ENCODE assay signal across 11 cellular contexts in genomic region chr3:134463676-134464611, GRCh38. TPM values are rescaled to one million over a fixed set of nuclear protein-coding genes. Genes with fewer than 3 reads are reported as not detected.
DNase-seq lines count a peak whose midpoint lies in the region; ATAC-seq, FAIRE-seq and TF ChIP-seq lines count a peak whose summit lies in the region.
"Had no signal": no experiment of that assay in that cellular context is flagged by ENCODE, and none has a peak within 500 bp of the region (broad histone marks: within the 10 kb centered on the region; RNA-seq: fewer than 3 reads in every experiment).

No MANE protein-coding gene starts in this region.

- CTCF ChIA-PET in K562 (lab: Yijun Ruan, JAX; ENCODE audit: low intra/inter-chr PET ratio), result no interaction called here

- H3K36me3 ChIP-seq in K562 (ENCODE audit: control insufficient read depth, insufficient read depth, low read length), result no peaks in the 10 kb centered on the region
- no peaks in the 10 kb centered on the region for H3K36me3 ChIP-seq in iPS-18a (ENCODE audit: control insufficient read depth, low read depth, low read length)
- no peaks in the 10 kb centered on the region for H3K36me3 ChIP-seq in gastrocnemius medialis

- no peaks in the 10 kb centered on the region; the same call in 1 of the 2 replicates for H4K20me1 ChIP-seq in K562 (replicated peaks; ENCODE audit: control insufficient read depth, insufficient read depth, low read length)

- H3K27me3 ChIP-seq in K562 (ENCODE audit: control insufficient read depth in 2 of 2, insufficient read depth in 2 of 2, low read length in 2 of 2) (peaks cover 6 to 17% of the 10 kb centered on the region in 2 experiments; a peak in 4 of 5 replicates), iPS-18a (ENCODE audit: control insufficient read depth, insufficient read depth, low read length) (no peaks in the 10 kb centered on the region), gastrocnemius medialis (no peaks in the 10 kb centered on the region)

- H3K4me3 ChIP-seq in K562 (no peak overlapping the region), iPS-18a (ENCODE audit: low read length) (peak overlapping the region; percentile 44), gastrocnemius medialis (no peak overlapping the region)

- H3K4me1 ChIP-seq in K562 (replicated peaks in 1 of 2; ENCODE audit: control insufficient read depth in 2 of 2, insufficient read depth in 2 of 2, low read length in 2 of 2), result no peaks in the 10 kb centered on the region
- peaks cover 27% of the 10 kb centered on the region for H3K4me1 ChIP-seq in iPS-18a (ENCODE audit: control insufficient read depth, low read depth, low read length)
- peaks cover 4 to 6% of the 10 kb centered on the region in 2 donors for H3K4me1 ChIP-seq in gastrocnemius medialis

- POLR2A ChIA-PET in K562 (lab: Yijun Ruan, JAX), result no interaction called here

- ATAC-seq in K562, result no peak
- peak; percentile 47 to 66 for ATAC-seq in gastrocnemius medialis
- no peak for ATAC-seq in GM19463 (IDR thresholded peaks at IDR 0.05; ENCODE audit: unreplicated experiment)
- ATAC-seq: T-cell had no signal

- no TSS peak for BruUV-seq in K562 (replicated peaks; lab: Mats Ljungman, UMichigan)

- 3% methylated on average over 13 of the region's 17 CpGs for WGBS in K562 (ENCODE audit: insufficient coverage, low coverage, missing lambda C conversion rate)

- in situ Hi-C loops in K562 (cut with MboI), result no loop called here
- in situ Hi-C loops in gastrocnemius medialis (cut with MboI; ENCODE audit: low sequenced_read_pairs in 4 of 4), result loop anchor here in 1 of 4 donors (5.0 kb wide), 1 partner anchor 82 kb away; no protein-coding TSS in a partner anchor

- DNase-seq in GM03348 (ENCODE audit: low spot score) (peak; percentile 91), K562 (ENCODE audit: extremely low read depth in 1 of 4, low spot score in 3 of 4) (no peak), gastrocnemius medialis (peak; percentile 20 to 70), HTR-8/SVneo (ENCODE audit: insufficient read length, low spot score) (no peak), DMS153 treated with DMSO at 0.1 percent for 48 hours (lab: John Stamatoyannopoulos, UW; ENCODE audit: unreplicated experiment) (no peak)
- no peak for DNase-seq in effector CD4-positive, alpha-beta T cell
- DNase-seq: cortex of kidney, T-cell had no signal

- no peak for TF ChIP-seq CTCF in K562 (IDR thresholded peaks at IDR 0.05 in 2 of 3, conservative IDR thresholded peaks at IDR 0.05 in 1 of 3; ENCODE audit: insufficient read depth in 2 of 3, low read depth in 1 of 3, low read length in 3 of 3)
- TF ChIP-seq CTCF in gastrocnemius medialis (IDR thresholded peaks at IDR 0.05 in 4 of 5, conservative IDR thresholded peaks at IDR 0.05 in 1 of 5), result no peak

- no peak for TF ChIP-seq EP300 in K562 (IDR thresholded peaks at IDR 0.05; ENCODE audit: low read length)

- intact Hi-C loops in K562 (cut with micrococcal nuclease) (no loop called here), gastrocnemius medialis (cut with DNase I; ENCODE audit: low total_unique reads) (no loop called here)

- H3K9me3 ChIP-seq in K562 (replicated peaks; ENCODE audit: control insufficient read depth, insufficient read depth, low read depth, low read length) (no peaks in the 10 kb centered on the region), iPS-18a (ENCODE audit: control insufficient read depth, low read depth, low read length) (no peaks in the 10 kb centered on the region), gastrocnemius medialis (no peaks in the 10 kb centered on the region)

- TF ChIP-seq POLR2A in K562 (conservative IDR thresholded peaks at IDR 0.05), result no peak
- TF ChIP-seq POLR2A in gastrocnemius medialis (IDR thresholded peaks at IDR 0.05), result no peak

- H3K79me2 ChIP-seq in K562 (ENCODE audit: control insufficient read depth, insufficient read depth, low read length), result no peaks in the 10 kb centered on the region

- no peaks in the 10 kb centered on the region for H3K9me1 ChIP-seq in K562 (ENCODE audit: control insufficient read depth, insufficient read depth, low read length)

- H2AFZ ChIP-seq in K562 (ENCODE audit: low read depth, low read length), result no peak overlapping the region

- no peak overlapping the region for H3K27ac ChIP-seq in K562 (ENCODE audit: extremely low read depth, low read depth, low read length)
- peak overlapping the region; percentile 91 for H3K27ac ChIP-seq in iPS-18a (ENCODE audit: low read length)
- peak overlapping the region; percentile 17 to 66 (median 62) for H3K27ac ChIP-seq in gastrocnemius medialis
- H3K27ac ChIP-seq: HL-60 had no signal

- H3K4me2 ChIP-seq in K562 (ENCODE audit: insufficient read depth, low read length), result no peak overlapping the region

- no peak for TF ChIP-seq RAD21 in K562 (CRISPR knock-in tag; conservative IDR thresholded peaks at IDR 0.05 in 1 of 2, IDR thresholded peaks at IDR 0.05 in 1 of 2)

- FAIRE-seq in K562 (lab: Jason Lieb, UNC), result no peak
- no peak for FAIRE-seq in HTR-8/SVneo (lab: Jason Lieb, UNC)

- H3K9ac ChIP-seq in K562 (ENCODE audit: insufficient read depth in 1 of 2, low read depth in 2 of 2, low read length in 2 of 2), result no peak overlapping the region
- peak overlapping the region; percentile 81 for H3K9ac ChIP-seq in iPS-18a (ENCODE audit: low read length)

TF ChIP-seq in K562, 482 proteins besides CTCF, POLR2A, EP300 and RAD21:
- TF ChIP-seq RFX1 (IDR thresholded peaks at IDR 0.05) (peak; percentile 60), RBBP5 (IDR thresholded peaks at IDR 0.05; ENCODE audit: borderline replicate concordance, insufficient read depth, low read length, poor library complexity, severe bottlenecking) (no peak), ZBTB8A (IDR thresholded peaks at IDR 0.05; ENCODE audit: partially characterized antibody) (no peak), SIN3A (IDR thresholded peaks at IDR 0.05; ENCODE audit: borderline replicate concordance in 2 of 2, control insufficient read depth in 1 of 2, low read depth in 2 of 2, low read length in 2 of 2) (no peak), MCM2 (IDR thresholded peaks at IDR 0.05; ENCODE audit: low read depth) (no peak), SMAD2 (IDR thresholded peaks at IDR 0.05; ENCODE audit: low read depth, low read length) (no peak), ZKSCAN3 (CRISPR knock-in tag; IDR thresholded peaks at IDR 0.05) (no peak), TFAM (CRISPR knock-in tag; conservative IDR thresholded peaks at IDR 0.05) (no peak)

RNA-seq across cellular contexts. Expression of gene ANAPC13, which starts 21.8 kb away (rescaled TPM):
- total RNA-seq in K562 (2011; cell fraction: chromatin; rRNA removed; ENCODE audit: low replicate concordance), result 11.6 and 26.9 TPM in 2 replicates
- total RNA-seq in K562 (2011; cell fraction: nucleolus; rRNA removed), result 13.7 and 14.3 TPM in 2 replicates
- 21.5 and 33.0 TPM in 2 replicates for total RNA-seq in K562 (2011; cell fraction: nucleoplasm; rRNA removed)
- total RNA-seq in K562 (2014; rRNA removed) (48.5 and 48.9 TPM in 2 replicates), K562 (2014; rRNA removed; fragmentation: Illumina TruSeq; extraction: Trizol) (68.5 and 72.8 TPM in 2 replicates), K562 (2015; rRNA removed; fragmentation: Illumina TruSeq; extraction: Trizol) (54.9 and 55.2 TPM in 2 replicates), K562 (2021) (49.2 and 53.0 TPM in 2 replicates), gastrocnemius medialis (10 to 100 TPM; 32.3 to 82.2 (median 78.7) TPM)
- polyA plus RNA-seq in K562 (2011; rRNA removed) (77.8 and 112 TPM in 2 replicates), K562 (2014; fragmentation: Illumina TruSeq; extraction: Trizol) (104 and 126 TPM in 2 replicates), K562 (2014; fragmentation: Nextera tagmentation; extraction: Ambion mirVana) (100 to 1,000 TPM; 198 to 238 TPM), K562 (2014; rRNA removed) (67.7 and 69.9 TPM in 2 replicates)
- 18.9 and 47.3 TPM in 2 replicates for polyA plus RNA-seq in K562 (2011; cell fraction: cytosol; rRNA removed)
- 16.0 and 26.7 TPM in 2 replicates for polyA plus RNA-seq in K562 (2011; cell fraction: nucleus; rRNA removed)
- 55.7 and 76.5 TPM in 2 replicates for polyA plus RNA-seq in K562 (2012)
- polyA minus RNA-seq in K562 (2011; rRNA and poly(A)+ RNA removed), result 64.4 and 69.2 TPM in 2 replicates
- 15.7 and 25.5 TPM in 2 replicates for polyA minus RNA-seq in K562 (2011; cell fraction: cytosol; rRNA and poly(A)+ RNA removed)
- 12.0 and 21.7 TPM in 2 replicates for polyA minus RNA-seq in K562 (2011; cell fraction: nucleus; rRNA and poly(A)+ RNA removed)

RNA-seq across cellular contexts. Expression of gene CEP63, which starts 21.9 kb away (rescaled TPM):
- total RNA-seq in K562 (2011; cell fraction: chromatin; rRNA removed; ENCODE audit: low replicate concordance), result 6.8 and 23.9 TPM in 2 replicates
- 5.3 and 7.5 TPM in 2 replicates for total RNA-seq in K562 (2011; cell fraction: nucleolus; rRNA removed)
- total RNA-seq in K562 (2011; cell fraction: nucleoplasm; rRNA removed), result 14.5 and 19.8 TPM in 2 replicates
- total RNA-seq in K562 (2014; rRNA removed), result 14.8 and 17.8 TPM in 2 replicates
- total RNA-seq in K562 (2014; rRNA removed; fragmentation: Illumina TruSeq; extraction: Trizol), result 10.6 and 13.8 TPM in 2 replicates
- total RNA-seq in K562 (2015; rRNA removed; fragmentation: Illumina TruSeq; extraction: Trizol), result 13.2 and 14.2 TPM in 2 replicates
- 6.7 and 7.4 TPM in 2 replicates for total RNA-seq in K562 (2021)
- 6.6 and 7.4 TPM in 2 replicates for polyA plus RNA-seq in K562 (2011; rRNA removed)
- polyA plus RNA-seq in K562 (2011; cell fraction: cytosol; rRNA removed), result 3.4 and 3.7 TPM in 2 replicates
- polyA plus RNA-seq in K562 (2011; cell fraction: nucleus; rRNA removed), result 4.2 and 5.0 TPM in 2 replicates
- polyA plus RNA-seq in K562 (2012), result 9.2 and 11.8 TPM in 2 replicates
- 12.1 and 12.9 TPM in 2 replicates for polyA plus RNA-seq in K562 (2014; fragmentation: Illumina TruSeq; extraction: Trizol)
- 1 to 10 TPM; 5.1 to 5.6 TPM for polyA plus RNA-seq in K562 (2014; fragmentation: Nextera tagmentation; extraction: Ambion mirVana)
- 9.0 and 11.6 TPM in 2 replicates for polyA plus RNA-seq in K562 (2014; rRNA removed)
- polyA minus RNA-seq in K562 (2011; rRNA and poly(A)+ RNA removed), result 9.0 and 12.2 TPM in 2 replicates
- polyA minus RNA-seq in K562 (2011; cell fraction: cytosol; rRNA and poly(A)+ RNA removed), result 4.6 and 4.8 TPM in 2 replicates
- 13.2 and 22.9 TPM in 2 replicates for polyA minus RNA-seq in K562 (2011; cell fraction: nucleus; rRNA and poly(A)+ RNA removed)
- 10 to 100 TPM; 21.4 to 23.5 (median 22.4) TPM for total RNA-seq in gastrocnemius medialis

Comparison
In these comparisons a context has a peak if more than half of its experiments do, and no peak if none do; other contexts are left out.
1. DNase-seq: peak in GM03348 (single experiment) and gastrocnemius medialis (2 of 2); none in K562 (0 of 4), effector CD4-positive, alpha-beta T cell (single experiment), HTR-8/SVneo (single experiment) and DMS153 treated with DMSO at 0.1 percent for 48 hours (single experiment).
2. ATAC-seq: peak in gastrocnemius medialis (2 of 2); none in K562 (single experiment) and GM19463 (single experiment).